Comparison of ENCODE assay signal across 1 cellular context in genomic region chr4:85740431-85740861, GRCh38.
TF ChIP-seq lines count a peak whose summit lies in the region.

No MANE protein-coding gene starts in this region.

TF ChIP-seq in SK-N-SH treated with all-trans-retinoic acid at 6 μM for 48 hours, 23 proteins besides CTCF, POLR2A, EP300 and RAD21 (continued from another document):
- TF ChIP-seq, protein P1, sequence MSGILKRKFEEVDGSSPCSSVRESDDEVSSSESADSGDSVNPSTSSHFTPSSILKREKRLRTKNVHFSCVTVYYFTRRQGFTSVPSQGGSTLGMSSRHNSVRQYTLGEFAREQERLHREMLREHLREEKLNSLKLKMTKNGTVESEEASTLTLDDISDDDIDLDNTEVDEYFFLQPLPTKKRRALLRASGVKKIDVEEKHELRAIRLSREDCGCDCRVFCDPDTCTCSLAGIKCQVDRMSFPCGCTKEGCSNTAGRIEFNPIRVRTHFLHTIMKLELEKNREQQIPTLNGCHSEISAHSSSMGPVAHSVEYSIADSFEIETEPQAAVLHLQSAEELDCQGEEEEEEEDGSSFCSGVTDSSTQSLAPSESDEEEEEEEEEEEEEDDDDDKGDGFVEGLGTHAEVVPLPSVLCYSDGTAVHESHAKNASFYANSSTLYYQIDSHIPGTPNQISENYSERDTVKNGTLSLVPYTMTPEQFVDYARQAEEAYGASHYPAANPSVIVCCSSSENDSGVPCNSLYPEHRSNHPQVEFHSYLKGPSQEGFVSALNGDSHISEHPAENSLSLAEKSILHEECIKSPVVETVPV (CRISPR knock-in tag; IDR thresholded peaks at IDR 0.05) = no peak
- TF ChIP-seq CSDC2 (CRISPR knock-in tag; IDR thresholded peaks at IDR 0.05) (no peak), ZC3H10 (CRISPR knock-in tag; IDR thresholded peaks at IDR 0.05) (no peak), BACH2 (CRISPR knock-in tag; IDR thresholded peaks at IDR 0.05; ENCODE audit: borderline replicate concordance) (no peak), SNAI2 (CRISPR knock-in tag; IDR thresholded peaks at IDR 0.05) (no peak), RARB (CRISPR knock-in tag; IDR thresholded peaks at IDR 0.05) (no peak), ZFP3 (CRISPR knock-in tag; IDR thresholded peaks at IDR 0.05) (no peak), ISL1 (CRISPR knock-in tag; IDR thresholded peaks at IDR 0.05) (no peak), TSHZ2 (CRISPR knock-in tag; IDR thresholded peaks at IDR 0.05) (no peak)
- TF ChIP-seq, protein P2, sequence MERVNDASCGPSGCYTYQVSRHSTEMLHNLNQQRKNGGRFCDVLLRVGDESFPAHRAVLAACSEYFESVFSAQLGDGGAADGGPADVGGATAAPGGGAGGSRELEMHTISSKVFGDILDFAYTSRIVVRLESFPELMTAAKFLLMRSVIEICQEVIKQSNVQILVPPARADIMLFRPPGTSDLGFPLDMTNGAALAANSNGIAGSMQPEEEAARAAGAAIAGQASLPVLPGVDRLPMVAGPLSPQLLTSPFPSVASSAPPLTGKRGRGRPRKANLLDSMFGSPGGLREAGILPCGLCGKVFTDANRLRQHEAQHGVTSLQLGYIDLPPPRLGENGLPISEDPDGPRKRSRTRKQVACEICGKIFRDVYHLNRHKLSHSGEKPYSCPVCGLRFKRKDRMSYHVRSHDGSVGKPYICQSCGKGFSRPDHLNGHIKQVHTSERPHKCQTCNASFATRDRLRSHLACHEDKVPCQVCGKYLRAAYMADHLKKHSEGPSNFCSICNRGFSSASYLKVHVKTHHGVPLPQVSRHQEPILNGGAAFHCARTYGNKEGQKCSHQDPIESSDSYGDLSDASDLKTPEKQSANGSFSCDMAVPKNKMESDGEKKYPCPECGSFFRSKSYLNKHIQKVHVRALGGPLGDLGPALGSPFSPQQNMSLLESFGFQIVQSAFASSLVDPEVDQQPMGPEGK (CRISPR knock-in tag; IDR thresholded peaks at IDR 0.05; ENCODE audit: borderline replicate concordance) = no peak
